In genomic region chr16:75621170-75621477, GRCh38 we compare ENCODE assay signal across 8 cellular contexts. TPM values are rescaled to one million over a fixed set of nuclear protein-coding genes. Genes with fewer than 3 reads are reported as not detected.
DNase-seq lines count a peak whose midpoint lies in the region; FAIRE-seq and TF ChIP-seq lines count a peak whose summit lies in the region.

No MANE protein-coding gene starts in this region.

- CTCF ChIA-PET in OCI-LY7 (lab: Charles Lee; ENCODE audit: unreplicated experiment), result interaction anchor here (1.0 to 1.1 kb wide), 3 partner anchors 65 to 143 kb away, joined by 3 to 6 read pairs (median 3); partner anchors contain the start of gene TMEM231
- CTCF ChIA-PET in H1 (lab: Charles Lee; ENCODE audit: partially characterized antibody), result interaction anchor here (0.6 to 4.3 kb wide), 21 partner anchors 8 to 425 kb away, joined by 3 to 22 read pairs (median 4); no protein-coding TSS in a partner anchor

- H3K79me2 ChIP-seq in OCI-LY7 (ENCODE audit: insufficient read depth, low read depth, low read length), result peaks cover 20% of the 10 kb centered on the region; the same call in 1 of the 2 replicates
- H3K79me2 ChIP-seq in H1 (ENCODE audit: control insufficient read depth in 1 of 2, insufficient read depth in 2 of 2, low read length in 2 of 2), result peaks cover 0 to 6% of the 10 kb centered on the region in 2 experiments; a peak in 1 of 4 replicates

- H4K8ac ChIP-seq in H1 (ENCODE audit: extremely low read depth, insufficient read depth, low read length), result no peak overlapping the region

- no peaks in the 10 kb centered on the region for H3K9me2 ChIP-seq in OCI-LY7 (ENCODE audit: insufficient read depth, low read length)

- H3K23me2 ChIP-seq in H1 (ENCODE audit: low read depth, low read length), result peaks cover 6% of the 10 kb centered on the region

- H3K36me3 ChIP-seq in OCI-LY7 (ENCODE audit: insufficient read depth, low read length), result peaks cover 63% of the 10 kb centered on the region
- H3K36me3 ChIP-seq in H1 (ENCODE audit: control insufficient read depth in 2 of 4, insufficient read depth in 4 of 4, low read length in 3 of 4), result peaks cover 6 to 41% (median 31%) of the 10 kb centered on the region in 4 experiments; a peak in 7 of 8 replicates

- no peak overlapping the region for H4K5ac ChIP-seq in H1 (ENCODE audit: insufficient read length, low read depth, low read length)

- H3K14ac ChIP-seq in H1 (ENCODE audit: insufficient read length), result no peak overlapping the region

- H2BK20ac ChIP-seq in H1 (ENCODE audit: low read length), result no peak overlapping the region

- no peak overlapping the region for H3K18ac ChIP-seq in H1 (ENCODE audit: extremely low read depth, low read length)

- H3K9ac ChIP-seq in H1 (replicated peaks in 1 of 4; ENCODE audit: extremely low read depth in 1 of 4, low read depth in 3 of 4, low read length in 3 of 4), result no peak overlapping the region

- H2BK5ac ChIP-seq in H1 (ENCODE audit: low read depth, low read length), result no peak overlapping the region

- H3K79me1 ChIP-seq in H1 (ENCODE audit: low read depth, low read length), result no peaks in the 10 kb centered on the region; the same call in 1 of the 2 replicates

- no peak overlapping the region for H2BK120ac ChIP-seq in H1 (replicated peaks; ENCODE audit: low read depth, low read length)

- H3K4me2 ChIP-seq in OCI-LY7 (ENCODE audit: low read length), result peak overlapping the region; percentile 94
- no peak overlapping the region for H3K4me2 ChIP-seq in H1 (ENCODE audit: insufficient read depth in 1 of 2, low read depth in 2 of 2, low read length in 2 of 2)

- DNase-seq in ACHN (peak; percentile 57), ELR (ENCODE audit: low read depth) (peak; percentile 69), OCI-LY7 (ENCODE audit: low spot score) (peak; percentile 64), H1 (ENCODE audit: low read depth in 1 of 2, low spot score in 2 of 2) (no peak), retina (peak; percentile 13), NCI-H2196 treated with DMSO at 0.1 percent for 48 hours (lab: John Stamatoyannopoulos, UW; ENCODE audit: unreplicated experiment) (no peak)
- no peak for DNase-seq in activated effector memory CD4-positive, alpha-beta T cell treated with anti-CD3 and anti-CD28 coated beads, Interleukin-2, amount 50 U/mL, for 16 hours
- DNase-seq in stimulated activated CD4-positive, alpha-beta T cell treated with anti-CD3 and anti-CD28 coated beads, Interleukin-12 subunit alpha, Interleukin-12 subunit beta, amount 100 ng/mL, for 4 hours, result no peak

- no peaks in the 10 kb centered on the region for H3K9me3 ChIP-seq in OCI-LY7 (ENCODE audit: low read length)
- H3K9me3 ChIP-seq in H1 (ENCODE audit: insufficient read depth in 2 of 2, low read depth in 1 of 2, low read length in 1 of 2), result no peaks in the 10 kb centered on the region

- in situ Hi-C loops in ACHN (cut with HindIII; ENCODE audit: low pct_ligation_motif_present, low pct_unique_long_range_greater_than_20kb, low sequenced_read_pairs), result no loop called here

- H2BK12ac ChIP-seq in H1 (ENCODE audit: low read depth, low read length), result no peak overlapping the region

- no peak overlapping the region for H3K23ac ChIP-seq in H1 (ENCODE audit: insufficient read length)

- H4K91ac ChIP-seq in H1 (replicated peaks; ENCODE audit: insufficient read length, low read length), result no peak overlapping the region

- peak overlapping the region; percentile 82 for H3K4me3 ChIP-seq in OCI-LY7 (ENCODE audit: low read depth, low read length, poor library complexity, severe bottlenecking)
- 0 out of 8 replicates have a peak overlapping the region, but pooled peaks of 1 of the 4 experiments have one; percentile 82 for H3K4me3 ChIP-seq in H1 (ENCODE audit: extremely low read depth in 1 of 4, insufficient read depth in 2 of 4, low read depth in 3 of 4, low read length in 4 of 4)

- POLR2A ChIA-PET in OCI-LY7 (lab: Charles Lee) (interaction anchor here (0.6 to 3.4 kb wide), 11 partner anchors 8 to 1067 kb away, joined by 3 to 26 read pairs (median 4); partner anchors contain the start of genes GABARAPL2, KARS1 and TERF2IP), H1 (lab: Charles Lee; ENCODE audit: partially characterized antibody) (interaction anchor here (0.5 to 2.7 kb wide), 6 partner anchors 11 to 104 kb away, joined by 3 to 21 read pairs (median 6); no protein-coding TSS in a partner anchor)

- H3K27me3 ChIP-seq in H1 (replicated peaks in 1 of 4; ENCODE audit: control insufficient read depth in 3 of 4, extremely low read depth in 1 of 4, insufficient read depth in 3 of 4, low read length in 3 of 4), result no peaks in the 10 kb centered on the region

- BruUV-seq in OCI-LY7 (replicated peaks; lab: Mats Ljungman, UMichigan), result no TSS peak

- no peak overlapping the region for H2AK5ac ChIP-seq in H1 (ENCODE audit: low read depth, low read length)

- TF ChIP-seq RAD21 in H1 (IDR thresholded peaks at IDR 0.05 in 1 of 2, conservative IDR thresholded peaks at IDR 0.05 in 1 of 2; ENCODE audit: low read depth in 2 of 2, low read length in 2 of 2), result peak; percentile 40 to 53; a peak in 3 of 4 replicates

- FAIRE-seq in H1 (lab: Jason Lieb, UNC), result no peak

- peak; percentile 89 for TF ChIP-seq CTCF in OCI-LY7 (conservative IDR thresholded peaks at IDR 0.05; ENCODE audit: low read length)
- peak in 2 of 3 experiments; percentile 32 to 36; a peak in 2 of 4 replicates for TF ChIP-seq CTCF in H1 (IDR thresholded peaks at IDR 0.05; ENCODE audit: control extremely low read depth in 1 of 3, insufficient read depth in 1 of 3, low read depth in 1 of 3, low read length in 3 of 3)

- WGBS in H1 (ENCODE audit: extremely low coverage in 1 of 2, insufficient coverage in 1 of 2, insufficient read length in 1 of 2, insufficient replicate concordance in 2 of 2, low coverage in 1 of 2, low lambda C conversion rate in 2 of 2, missing lambda C conversion rate in 1 of 2), 2 experiments, result 59% methylated on average over 2 of the region's 2 CpGs; no CpG with 5 or more reads in 1 of the 2 experiments

- no peak overlapping the region for H3K4ac ChIP-seq in H1 (replicated peaks; ENCODE audit: insufficient read length, low read depth, low read length)

- no peaks in the 10 kb centered on the region for H4K20me1 ChIP-seq in OCI-LY7 (ENCODE audit: insufficient read depth, low read length)
- no peaks in the 10 kb centered on the region for H4K20me1 ChIP-seq in H1 (replicated peaks in 1 of 2; ENCODE audit: control insufficient read depth in 1 of 2, insufficient read depth in 2 of 2, low read length in 2 of 2)

- H3K27ac ChIP-seq in OCI-LY7 (ENCODE audit: low read depth, low read length, poor library complexity, severe bottlenecking) (no peak overlapping the region), H1 (ENCODE audit: low read depth, low read length) (no peak overlapping the region)

- H3K56ac ChIP-seq in H1 (replicated peaks; ENCODE audit: insufficient read length, low read depth, low read length), result no peak overlapping the region

- H3K4me1 ChIP-seq in OCI-LY7 (ENCODE audit: insufficient read depth, low read length, poor library complexity, severe bottlenecking) (peaks cover 22% of the 10 kb centered on the region), H1 (replicated peaks in 1 of 4; ENCODE audit: control insufficient read depth in 3 of 4, insufficient read depth in 4 of 4, low read length in 3 of 4) (peaks cover 0 to 9% (median 4%) of the 10 kb centered on the region in 4 experiments; a peak in 5 of 7 replicates)

- no peak for TF ChIP-seq POLR2A in H1 (IDR thresholded peaks at IDR 0.05; ENCODE audit: control extremely low read depth in 1 of 2, low read depth in 2 of 2, low read length in 2 of 2)

- no peak for TF ChIP-seq EP300 in H1 (IDR thresholded peaks at IDR 0.05; ENCODE audit: borderline replicate concordance in 1 of 2, low read depth in 2 of 2, low read length in 2 of 2)

- intact Hi-C loops in OCI-LY7 (cut with micrococcal nuclease; ENCODE audit: unreplicated experiment), result loop anchor here (1.0 kb wide), 1 partner anchor 65 kb away; the partner anchor contains the start of gene TMEM231

- H2AFZ ChIP-seq in OCI-LY7 (ENCODE audit: low read length), result no peak overlapping the region
- H2AFZ ChIP-seq in H1 (ENCODE audit: low read length), result no peak overlapping the region

- H2BK15ac ChIP-seq in H1 (ENCODE audit: low read length), result no peak overlapping the region

RNA-seq across cellular contexts. Expression of gene ADAT1, which starts 2.0 kb away (rescaled TPM):
- total RNA-seq in OCI-LY7 (2014; rRNA removed; shearing (Covaris generic)), result 46.8 and 53.4 TPM in 2 replicates
- 85.7 and 91.7 TPM in 2 replicates for total RNA-seq in OCI-LY7 (2022)
- total RNA-seq in H1 (2021; fragmentation: NEBNext Ultra II Directional; extraction: Animal tissue kit (Norgen Biotek cat#: 25700)), result 44.7 and 47.4 TPM in 2 replicates
- 28.3 and 30.7 TPM in 2 replicates for polyA plus RNA-seq in H1 (2011; rRNA removed)
- 30.9 TPM for polyA plus RNA-seq in H1 (2011; cell fraction: cytosol; rRNA removed)
- 35.8 TPM for polyA plus RNA-seq in H1 (2011; cell fraction: nucleus; rRNA removed)
- polyA plus RNA-seq in H1 (2012, experiment 1 of 2), result 26.3 to 38.8 TPM (median 33.8 TPM) in 4 replicates
- 4.8 TPM for polyA plus RNA-seq in H1 (2012, experiment 2 of 2)
- 27.0 TPM for polyA plus RNA-seq in H1 (2013, experiment 1 of 2)
- 27.5 TPM for polyA plus RNA-seq in H1 (2013, experiment 2 of 2)
- 66.9 and 88.1 TPM in 2 replicates for polyA minus RNA-seq in H1 (2011; rRNA and poly(A)+ RNA removed)
- polyA minus RNA-seq in H1 (2011; cell fraction: cytosol; rRNA and poly(A)+ RNA removed), result 26.2 TPM
- polyA minus RNA-seq in H1 (2011; cell fraction: nucleus; rRNA and poly(A)+ RNA removed), result 59.7 TPM

RNA-seq across cellular contexts. Expression of gene KARS1, which starts 26.3 kb away (rescaled TPM):
- 126 and 143 TPM in 2 replicates for total RNA-seq in OCI-LY7 (2014; rRNA removed; shearing (Covaris generic))
- 167 and 172 TPM in 2 replicates for total RNA-seq in OCI-LY7 (2022)
- total RNA-seq in H1 (2021; fragmentation: NEBNext Ultra II Directional; extraction: Animal tissue kit (Norgen Biotek cat#: 25700)), result 210 and 221 TPM in 2 replicates
- 68.2 and 97.5 TPM in 2 replicates for polyA plus RNA-seq in H1 (2011; rRNA removed)
- polyA plus RNA-seq in H1 (2011; cell fraction: cytosol; rRNA removed), result 142 TPM
- polyA plus RNA-seq in H1 (2011; cell fraction: nucleus; rRNA removed), result 73.9 TPM
- 151 to 229 TPM (median 162 TPM) in 4 replicates for polyA plus RNA-seq in H1 (2012, experiment 1 of 2)
- 43.1 TPM for polyA plus RNA-seq in H1 (2012, experiment 2 of 2)
- 131 TPM for polyA plus RNA-seq in H1 (2013, experiment 1 of 2)
- polyA plus RNA-seq in H1 (2013, experiment 2 of 2), result 135 TPM
- 132 and 162 TPM in 2 replicates for polyA minus RNA-seq in H1 (2011; rRNA and poly(A)+ RNA removed)
- 82.4 TPM for polyA minus RNA-seq in H1 (2011; cell fraction: cytosol; rRNA and poly(A)+ RNA removed)
- 74.1 TPM for polyA minus RNA-seq in H1 (2011; cell fraction: nucleus; rRNA and poly(A)+ RNA removed)

RNA-seq across cellular contexts. Expression of gene TERF2IP, which starts 26.4 kb away (rescaled TPM):
- 41.6 and 42.3 TPM in 2 replicates for total RNA-seq in OCI-LY7 (2014; rRNA removed; shearing (Covaris generic))
- 64.3 and 69.3 TPM in 2 replicates for total RNA-seq in OCI-LY7 (2022)
- total RNA-seq in H1 (2021; fragmentation: NEBNext Ultra II Directional; extraction: Animal tissue kit (Norgen Biotek cat#: 25700)), result 14.4 and 15.1 TPM in 2 replicates
- 5.5 TPM in 2 replicates for polyA plus RNA-seq in H1 (2011; rRNA removed)
- polyA plus RNA-seq in H1 (2011; cell fraction: cytosol; rRNA removed), result 9.4 TPM
- 4.2 TPM for polyA plus RNA-seq in H1 (2011; cell fraction: nucleus; rRNA removed)
- polyA plus RNA-seq in H1 (2012, experiment 1 of 2), result 9.0 to 12.3 TPM (median 9.3 TPM) in 4 replicates
- 5.0 TPM for polyA plus RNA-seq in H1 (2012, experiment 2 of 2)
- 10.4 TPM for polyA plus RNA-seq in H1 (2013, experiment 1 of 2)
- polyA plus RNA-seq in H1 (2013, experiment 2 of 2), result 11.0 TPM
- polyA minus RNA-seq in H1 (2011; rRNA and poly(A)+ RNA removed), result 1.7 and 2.3 TPM in 2 replicates
- polyA minus RNA-seq in H1 (2011; cell fraction: cytosol; rRNA and poly(A)+ RNA removed), result 3.5 TPM
- polyA minus RNA-seq in H1 (2011; cell fraction: nucleus; rRNA and poly(A)+ RNA removed), result 6.4 TPM

RNA-seq across cellular contexts. Expression of gene GABARAPL2, which starts 54.9 kb away (rescaled TPM):
- total RNA-seq in OCI-LY7 (2014; rRNA removed; shearing (Covaris generic)), result 37.0 and 57.7 TPM in 2 replicates
- total RNA-seq in OCI-LY7 (2022), result 91.6 and 93.5 TPM in 2 replicates
- 67.4 and 71.3 TPM in 2 replicates for total RNA-seq in H1 (2021; fragmentation: NEBNext Ultra II Directional; extraction: Animal tissue kit (Norgen Biotek cat#: 25700))
- polyA plus RNA-seq in H1 (2011; rRNA removed), result 38.1 and 65.8 TPM in 2 replicates
- polyA plus RNA-seq in H1 (2011; cell fraction: cytosol; rRNA removed), result 66.6 TPM
- 19.5 TPM for polyA plus RNA-seq in H1 (2011; cell fraction: nucleus; rRNA removed)
- polyA plus RNA-seq in H1 (2012, experiment 1 of 2), result 57.4 to 82.7 TPM (median 59.2 TPM) in 4 replicates
- polyA plus RNA-seq in H1 (2012, experiment 2 of 2), result 44.6 TPM
- polyA plus RNA-seq in H1 (2013, experiment 1 of 2), result 51.4 TPM
- polyA plus RNA-seq in H1 (2013, experiment 2 of 2), result 53.9 TPM
- polyA minus RNA-seq in H1 (2011; rRNA and poly(A)+ RNA removed), result 18.3 and 22.8 TPM in 2 replicates
- polyA minus RNA-seq in H1 (2011; cell fraction: cytosol; rRNA and poly(A)+ RNA removed), result 24.2 TPM
- 16.1 TPM for polyA minus RNA-seq in H1 (2011; cell fraction: nucleus; rRNA and poly(A)+ RNA removed)

RNA-seq across cellular contexts. Expression of gene CPHXL2, which starts 55.7 kb away (rescaled TPM):
- total RNA-seq in OCI-LY7 (2014; rRNA removed; shearing (Covaris generic)), result not detected in 2 replicates
- not detected in 2 replicates for total RNA-seq in OCI-LY7 (2022)
- total RNA-seq in H1 (2021; fragmentation: NEBNext Ultra II Directional; extraction: Animal tissue kit (Norgen Biotek cat#: 25700)), result not detected in 2 replicates
- polyA plus RNA-seq in H1 (2011; rRNA removed), result not detected in 2 replicates
- polyA plus RNA-seq in H1 (2011; cell fraction: cytosol; rRNA removed), result not detected
- polyA plus RNA-seq in H1 (2011; cell fraction: nucleus; rRNA removed), result not detected
- not detected in 4 replicates for polyA plus RNA-seq in H1 (2012, experiment 1 of 2)
- not detected for polyA plus RNA-seq in H1 (2012, experiment 2 of 2)
- not detected for polyA plus RNA-seq in H1 (2013, experiment 1 of 2)
- polyA plus RNA-seq in H1 (2013, experiment 2 of 2), result not detected
- polyA minus RNA-seq in H1 (2011; rRNA and poly(A)+ RNA removed), result not detected in 2 replicates
- not detected for polyA minus RNA-seq in H1 (2011; cell fraction: cytosol; rRNA and poly(A)+ RNA removed)
- not detected for polyA minus RNA-seq in H1 (2011; cell fraction: nucleus; rRNA and poly(A)+ RNA removed)

Comparison
In these comparisons a context has a peak if more than half of its experiments do, and no peak if none do; other contexts are left out.
1. DNase-seq: peak in ACHN (single experiment), ELR (single experiment), OCI-LY7 (single experiment) and retina (single experiment); none in H1 (0 of 2), activated effector memory CD4-positive, alpha-beta T cell treated with anti-CD3 and anti-CD28 coated beads, Interleukin-2, amount 50 U/mL, for 16 hours (single experiment), stimulated activated CD4-positive, alpha-beta T cell treated with anti-CD3 and anti-CD28 coated beads, Interleukin-12 subunit alpha, Interleukin-12 subunit beta, amount 100 ng/mL, for 4 hours (single experiment) and NCI-H2196 treated with DMSO at 0.1 percent for 48 hours (single experiment).